8 cellular contexts compared by ENCODE assay signal in genomic region chr14:63438065-63438757, GRCh38.
A peak's percentile ranks its signal among the peaks of the same experiment; 100 is the strongest.
DNase-seq lines count a peak whose midpoint lies in the region; ATAC-seq and TF ChIP-seq lines count a peak whose summit lies in the region.

No MANE protein-coding gene starts in this region.

- peak; percentile 30 for TF ChIP-seq CTCF in fibroblast of pulmonary artery (IDR thresholded peaks at IDR 0.05; ENCODE audit: low read length, missing control alignments)
- TF ChIP-seq CTCF in osteocyte (IDR thresholded peaks at IDR 0.05), result peak; percentile 42

- no peaks in the 10 kb centered on the region for H3K36me3 Mint-ChIP-seq in osteocyte (ENCODE audit: unreplicated experiment)

- peak; percentile 64 for DNase-seq in activated effector memory CD4-positive, alpha-beta T cell treated with anti-CD3 and anti-CD28 coated beads, Interleukin-2, amount 50 U/mL, for 16 hours
- DNase-seq in activated effector memory CD4-positive, alpha-beta T cell treated with Interleukin-2 at 50 U/mL for 16 hours, result no peak
- DNase-seq in LHCN-M2 (ENCODE audit: low read depth) (peak; percentile 75), fibroblast of pulmonary artery (ENCODE audit: low read depth) (peak; percentile 98), osteocyte (ENCODE audit: extremely low spot score, unreplicated experiment) (no peak), SK-N-DZ (ENCODE audit: low spot score) (no peak)
- peak; percentile 20 to 22 for DNase-seq in activated CD4-positive, alpha-beta T cell treated with anti-CD3 and anti-CD28 coated beads, Interleukin-2, amount 50 U/mL, for 4 hours

- H3K9me3 Mint-ChIP-seq in osteocyte (ENCODE audit: unreplicated experiment), result no peaks in the 10 kb centered on the region

- ATAC-seq in HG02970 (IDR thresholded peaks at IDR 0.05; ENCODE audit: low FRiP score, unreplicated experiment), result no peak

- H3K4me1 Mint-ChIP-seq in osteocyte (ENCODE audit: unreplicated experiment), result peaks cover 49% of the 10 kb centered on the region

- H3K4me3 Mint-ChIP-seq in osteocyte (ENCODE audit: unreplicated experiment), result peak overlapping the region; percentile 61

- peak overlapping the region; percentile 61 for H3K4me3 ChIP-seq in fibroblast of pulmonary artery (replicated peaks; ENCODE audit: low read depth, low read length)

- peak overlapping the region; percentile 84 for H3K27ac Mint-ChIP-seq in osteocyte (ENCODE audit: unreplicated experiment)

- H3K27me3 Mint-ChIP-seq in osteocyte (ENCODE audit: unreplicated experiment), result no peaks in the 10 kb centered on the region

Comparison
In these comparisons a context has a peak if more than half of its experiments do, and no peak if none do; other contexts are left out.
1. DNase-seq: peak in activated effector memory CD4-positive, alpha-beta T cell treated with anti-CD3 and anti-CD28 coated beads, Interleukin-2, amount 50 U/mL, for 16 hours (single experiment), LHCN-M2 (single experiment), activated CD4-positive, alpha-beta T cell treated with anti-CD3 and anti-CD28 coated beads, Interleukin-2, amount 50 U/mL, for 4 hours (2 of 2) and fibroblast of pulmonary artery (single experiment); none in activated effector memory CD4-positive, alpha-beta T cell treated with Interleukin-2 at 50 U/mL for 16 hours (single experiment), osteocyte (single experiment) and SK-N-DZ (single experiment).